Comparison of ENCODE assay signal across 1 cellular context in the genomic region with DNA sequence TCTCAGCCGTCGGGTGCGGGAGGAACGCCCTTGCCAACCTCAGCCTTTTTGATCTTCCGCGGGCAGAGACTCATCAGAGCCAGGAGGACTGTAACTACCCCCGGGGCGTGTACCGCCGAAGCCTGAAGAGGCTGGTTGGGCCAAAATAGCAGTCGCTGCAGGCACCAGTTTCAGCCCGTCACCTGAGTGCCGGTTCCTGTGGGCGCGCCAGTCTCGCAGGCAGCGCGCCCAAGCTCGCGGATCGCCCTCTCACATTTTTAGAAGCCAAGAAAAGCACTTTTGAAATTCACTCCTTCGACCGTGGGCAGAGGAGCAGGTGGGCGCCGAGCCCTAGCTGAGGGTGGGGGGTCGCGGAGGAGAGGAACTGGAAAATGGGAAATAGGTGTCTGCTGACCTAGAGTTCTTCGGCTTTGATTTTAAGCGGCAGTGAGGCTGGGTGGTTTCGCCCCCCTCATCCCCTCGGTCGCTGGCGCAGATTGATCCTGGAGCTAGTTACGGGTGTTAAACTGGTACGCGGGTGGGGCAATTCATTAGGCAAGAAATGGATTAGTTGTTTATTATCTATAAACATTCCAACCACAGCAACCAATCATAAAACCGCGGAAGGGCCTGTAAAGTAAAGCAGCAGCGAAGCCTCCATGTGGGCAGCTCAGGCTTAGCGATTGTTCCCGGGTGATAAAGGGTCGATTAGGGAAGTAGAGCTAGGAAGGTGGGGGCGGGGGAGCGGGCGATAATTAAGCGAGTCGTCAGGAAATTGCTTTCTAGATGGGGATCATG.
TF ChIP-seq lines count a peak whose summit lies in the region.

No MANE protein-coding gene starts in this region.

TF ChIP-seq in SK-N-SH, 30 proteins besides CTCF, POLR2A, EP300 and RAD21 (continued from another document):
- TF ChIP-seq ZBTB33 (IDR thresholded peaks at IDR 0.05; ENCODE audit: borderline replicate concordance, low read depth) (no peak), FOSL2 (IDR thresholded peaks at IDR 0.05; ENCODE audit: borderline replicate concordance, low read depth) (no peak)
TF ChIP-seq in SK-N-SH: peak in this region for 0.
